In the genomic region with DNA sequence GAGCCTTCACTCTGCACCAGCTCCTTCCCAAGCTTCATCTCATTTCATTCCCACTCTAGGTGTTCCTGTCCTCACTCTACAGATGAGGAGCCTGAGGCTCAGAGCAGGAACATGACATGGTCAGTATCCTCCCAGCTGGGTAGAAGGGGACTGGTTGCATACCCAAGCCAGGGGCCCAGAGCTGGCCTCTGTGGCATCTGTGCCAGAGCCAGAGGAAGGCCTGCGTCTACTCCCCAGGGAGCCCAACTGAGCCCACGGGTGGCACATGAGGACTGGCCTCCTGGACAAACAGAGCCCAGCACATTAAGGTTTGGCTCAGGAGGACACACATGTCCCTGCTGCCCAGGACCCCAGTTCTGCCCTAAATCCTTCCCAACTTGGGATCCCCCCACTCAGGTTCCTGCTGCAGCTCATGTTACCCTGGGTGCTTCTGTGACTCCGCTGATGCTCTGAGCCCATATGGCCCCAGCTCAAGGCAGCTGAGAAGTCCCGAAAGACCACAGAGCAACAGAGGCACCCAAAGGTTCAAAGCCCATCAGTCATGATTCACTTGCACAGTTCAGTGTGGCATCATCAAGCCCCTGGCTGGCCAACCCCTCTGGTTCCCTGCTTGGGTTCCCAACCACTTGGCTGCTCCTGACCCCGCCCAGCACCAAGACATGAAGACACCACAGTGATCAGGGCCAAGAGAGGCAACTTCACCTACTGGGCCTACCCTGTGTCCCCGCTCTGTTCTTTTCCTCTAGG, we compare ENCODE assay signal across 28 cellular contexts.
"Had no signal": no experiment of that assay in that cellular context is flagged by ENCODE, and none has a peak within 500 bp of the region (broad histone marks: within the 10 kb centered on the region; RNA-seq: fewer than 3 reads in every experiment).

No MANE protein-coding gene starts in this region.

- H3K9me3 ChIP-seq: adrenal gland, ascending aorta, left lung, mucosa of descending colon, ovary, psoas muscle, suprapubic skin, tibial nerve had no signal

- H3K36me3 ChIP-seq: adrenal gland, ascending aorta, cardiac muscle cell, left lung, ovary, suprapubic skin, tibial nerve had no signal

- H3K4me1 Mint-ChIP-seq: activated CD4-positive, alpha-beta memory T cell treated with anti-CD3 and anti-CD28 coated beads, Interleukin-2, amount 10 ng/mL, durations not matched to agents 7 days and 5 days; activated T-helper 17 cell treated with anti-CD3 and anti-CD28 coated beads, Interleukin-2, amount 50 U/mL, for 72 hours had no signal

- ATAC-seq: activated naive CD4-positive, alpha-beta T cell treated with anti-CD3 and anti-CD28 coated beads, Interleukin-2, amount 50 U/mL, for 72 hours; activated T-helper 17 cell treated with anti-CD3 and anti-CD28 coated beads, Interleukin-2, amount 50 U/mL, for 72 hours; effector memory CD8-positive, alpha-beta T cell; left lung; mucosa of descending colon; psoas muscle had no signal

- H3K4me3 Mint-ChIP-seq: activated CD4-positive, alpha-beta memory T cell treated with anti-CD3 and anti-CD28 coated beads, Interleukin-2, amount 10 ng/mL, durations not matched to agents 7 days and 5 days; activated CD4-positive, alpha-beta T cell treated with anti-CD3 and anti-CD28 coated beads, Interleukin-2, amount 10 ng/mL, durations not matched to agents 7 days and 5 days; activated T-cell treated with anti-CD3 and anti-CD28 coated beads, Interleukin-2, amount 50 U/mL, for 24 hours; activated T-helper 17 cell treated with anti-CD3 and anti-CD28 coated beads, Interleukin-2, amount 50 U/mL, for 72 hours; brain; effector memory CD8-positive, alpha-beta T cell; nephron had no signal

- H3K27ac ChIP-seq: adrenal gland, ascending aorta, cardiac muscle cell, left lung, ovary, psoas muscle, suprapubic skin, tibial nerve had no signal

- H3K36me3 Mint-ChIP-seq: activated naive CD4-positive, alpha-beta T cell treated with anti-CD3 and anti-CD28 coated beads, Interleukin-2, amount 50 U/mL, for 72 hours; brain had no signal

- H3K4me1 ChIP-seq: adrenal gland, ascending aorta, left lung, psoas muscle had no signal

- DNase-seq: activated CD4-positive, alpha-beta memory T cell treated with anti-CD3 and anti-CD28 coated beads, Interleukin-2, amount 10 ng/mL, durations not matched to agents 7 days and 5 days; activated CD4-positive, alpha-beta T cell treated with anti-CD3 and anti-CD28 coated beads for 1 hour; activated CD4-positive, alpha-beta T cell treated with anti-CD3 and anti-CD28 coated beads, Interleukin-2, amount 10 ng/mL, durations not matched to agents 7 days and 5 days; activated naive CD4-positive, alpha-beta T cell; activated T-cell treated with anti-CD3 and anti-CD28 coated beads, Interleukin-2, amount 50 U/mL, for 24 hours; adrenal gland; cortex of kidney; effector memory CD8-positive, alpha-beta T cell; erythroblast; hippocampal formation; left lung; mesendoderm; ovary; psoas muscle; stimulated activated CD4-positive, alpha-beta T cell treated with anti-CD3 and anti-CD28 coated beads, Interleukin-15, amount 100 ng/mL, for 24 hours; stimulated activated CD4-positive, alpha-beta T cell treated with anti-CD3 and anti-CD28 coated beads, Interleukin-2, amount 100 ng/mL, for 24 hours; stimulated activated naive CD4-positive, alpha-beta T cell; T-helper 2 cell had no signal

- H3K4me3 ChIP-seq: adrenal gland, ascending aorta, cardiac muscle cell, left lung, lung, mucosa of descending colon, ovary, psoas muscle, suprapubic skin, tibial nerve had no signal

- H3K9me3 Mint-ChIP-seq: activated CD4-positive, alpha-beta memory T cell treated with anti-CD3 and anti-CD28 coated beads, Interleukin-2, amount 10 ng/mL, durations not matched to agents 7 days and 5 days; activated CD4-positive, alpha-beta T cell treated with anti-CD3 and anti-CD28 coated beads, Interleukin-2, amount 10 ng/mL, durations not matched to agents 7 days and 5 days; activated naive CD4-positive, alpha-beta T cell treated with anti-CD3 and anti-CD28 coated beads, Interleukin-2, amount 50 U/mL, for 72 hours; activated T-cell treated with anti-CD3 and anti-CD28 coated beads, Interleukin-2, amount 50 U/mL, for 24 hours; activated T-helper 17 cell treated with anti-CD3 and anti-CD28 coated beads, Interleukin-2, amount 50 U/mL, for 72 hours; brain; effector memory CD8-positive, alpha-beta T cell; nephron had no signal

- H3K27me3 Mint-ChIP-seq: activated T-cell treated with anti-CD3 and anti-CD28 coated beads, Interleukin-2, amount 50 U/mL, for 24 hours had no signal

- H3K27ac Mint-ChIP-seq: activated CD4-positive, alpha-beta memory T cell treated with anti-CD3 and anti-CD28 coated beads, Interleukin-2, amount 10 ng/mL, durations not matched to agents 7 days and 5 days; activated CD4-positive, alpha-beta T cell treated with anti-CD3 and anti-CD28 coated beads, Interleukin-2, amount 10 ng/mL, durations not matched to agents 7 days and 5 days; activated T-cell treated with anti-CD3 and anti-CD28 coated beads, Interleukin-2, amount 50 U/mL, for 24 hours; activated T-helper 17 cell treated with anti-CD3 and anti-CD28 coated beads, Interleukin-2, amount 50 U/mL, for 72 hours; effector memory CD8-positive, alpha-beta T cell; nephron had no signal

- H3K27me3 ChIP-seq: adrenal gland, ascending aorta, cardiac muscle cell, ovary, suprapubic skin, tibial nerve had no signal
